1 cellular context compared by ENCODE assay signal in the genomic region with DNA sequence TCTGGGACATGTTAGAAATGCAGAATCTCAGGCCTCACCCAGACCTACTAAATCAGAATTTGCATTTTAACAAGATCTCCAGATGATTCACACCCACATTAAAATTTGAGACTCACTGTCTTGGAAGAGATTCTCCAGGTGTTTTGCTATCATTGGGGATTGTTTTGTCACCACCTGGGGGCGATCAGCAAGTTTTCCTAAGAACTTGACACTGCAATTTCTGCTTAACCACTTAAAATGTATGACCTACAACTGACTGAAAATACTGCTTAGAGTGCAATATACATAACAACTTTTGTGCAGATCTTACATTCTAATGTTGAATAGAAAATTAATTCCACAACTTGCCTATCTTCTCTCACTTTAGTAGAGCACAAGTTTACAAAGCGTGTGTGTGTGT.
TF ChIP-seq lines count a peak whose summit lies in the region.

No MANE protein-coding gene starts in this region.

TF ChIP-seq in WTC11, 78 proteins besides CTCF, POLR2A, EP300 and RAD21 (continued from another document):
- TF ChIP-seq, protein P1, sequence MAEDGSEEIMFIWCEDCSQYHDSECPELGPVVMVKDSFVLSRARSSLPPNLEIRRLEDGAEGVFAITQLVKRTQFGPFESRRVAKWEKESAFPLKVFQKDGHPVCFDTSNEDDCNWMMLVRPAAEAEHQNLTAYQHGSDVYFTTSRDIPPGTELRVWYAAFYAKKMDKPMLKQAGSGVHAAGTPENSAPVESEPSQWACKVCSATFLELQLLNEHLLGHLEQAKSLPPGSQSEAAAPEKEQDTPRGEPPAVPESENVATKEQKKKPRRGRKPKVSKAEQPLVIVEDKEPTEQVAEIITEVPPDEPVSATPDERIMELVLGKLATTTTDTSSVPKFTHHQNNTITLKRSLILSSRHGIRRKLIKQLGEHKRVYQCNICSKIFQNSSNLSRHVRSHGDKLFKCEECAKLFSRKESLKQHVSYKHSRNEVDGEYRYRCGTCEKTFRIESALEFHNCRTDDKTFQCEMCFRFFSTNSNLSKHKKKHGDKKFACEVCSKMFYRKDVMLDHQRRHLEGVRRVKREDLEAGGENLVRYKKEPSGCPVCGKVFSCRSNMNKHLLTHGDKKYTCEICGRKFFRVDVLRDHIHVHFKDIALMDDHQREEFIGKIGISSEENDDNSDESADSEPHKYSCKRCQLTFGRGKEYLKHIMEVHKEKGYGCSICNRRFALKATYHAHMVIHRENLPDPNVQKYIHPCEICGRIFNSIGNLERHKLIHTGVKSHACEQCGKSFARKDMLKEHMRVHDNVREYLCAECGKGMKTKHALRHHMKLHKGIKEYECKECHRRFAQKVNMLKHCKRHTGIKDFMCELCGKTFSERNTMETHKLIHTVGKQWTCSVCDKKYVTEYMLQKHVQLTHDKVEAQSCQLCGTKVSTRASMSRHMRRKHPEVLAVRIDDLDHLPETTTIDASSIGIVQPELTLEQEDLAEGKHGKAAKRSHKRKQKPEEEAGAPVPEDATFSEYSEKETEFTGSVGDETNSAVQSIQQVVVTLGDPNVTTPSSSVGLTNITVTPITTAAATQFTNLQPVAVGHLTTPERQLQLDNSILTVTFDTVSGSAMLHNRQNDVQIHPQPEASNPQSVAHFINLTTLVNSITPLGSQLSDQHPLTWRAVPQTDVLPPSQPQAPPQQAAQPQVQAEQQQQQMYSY (CRISPR knock-in tag; IDR thresholded peaks at IDR 0.05), result no peak
- TF ChIP-seq, protein P2, sequence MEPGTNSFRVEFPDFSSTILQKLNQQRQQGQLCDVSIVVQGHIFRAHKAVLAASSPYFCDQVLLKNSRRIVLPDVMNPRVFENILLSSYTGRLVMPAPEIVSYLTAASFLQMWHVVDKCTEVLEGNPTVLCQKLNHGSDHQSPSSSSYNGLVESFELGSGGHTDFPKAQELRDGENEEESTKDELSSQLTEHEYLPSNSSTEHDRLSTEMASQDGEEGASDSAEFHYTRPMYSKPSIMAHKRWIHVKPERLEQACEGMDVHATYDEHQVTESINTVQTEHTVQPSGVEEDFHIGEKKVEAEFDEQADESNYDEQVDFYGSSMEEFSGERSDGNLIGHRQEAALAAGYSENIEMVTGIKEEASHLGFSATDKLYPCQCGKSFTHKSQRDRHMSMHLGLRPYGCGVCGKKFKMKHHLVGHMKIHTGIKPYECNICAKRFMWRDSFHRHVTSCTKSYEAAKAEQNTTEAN (CRISPR knock-in tag; IDR thresholded peaks at IDR 0.05), result no peak
- no peak for TF ChIP-seq ZNF263 (CRISPR knock-in tag; IDR thresholded peaks at IDR 0.05; ENCODE audit: low read depth)
